Comparison of ENCODE assay signal across 8 cellular contexts in the genomic region with DNA sequence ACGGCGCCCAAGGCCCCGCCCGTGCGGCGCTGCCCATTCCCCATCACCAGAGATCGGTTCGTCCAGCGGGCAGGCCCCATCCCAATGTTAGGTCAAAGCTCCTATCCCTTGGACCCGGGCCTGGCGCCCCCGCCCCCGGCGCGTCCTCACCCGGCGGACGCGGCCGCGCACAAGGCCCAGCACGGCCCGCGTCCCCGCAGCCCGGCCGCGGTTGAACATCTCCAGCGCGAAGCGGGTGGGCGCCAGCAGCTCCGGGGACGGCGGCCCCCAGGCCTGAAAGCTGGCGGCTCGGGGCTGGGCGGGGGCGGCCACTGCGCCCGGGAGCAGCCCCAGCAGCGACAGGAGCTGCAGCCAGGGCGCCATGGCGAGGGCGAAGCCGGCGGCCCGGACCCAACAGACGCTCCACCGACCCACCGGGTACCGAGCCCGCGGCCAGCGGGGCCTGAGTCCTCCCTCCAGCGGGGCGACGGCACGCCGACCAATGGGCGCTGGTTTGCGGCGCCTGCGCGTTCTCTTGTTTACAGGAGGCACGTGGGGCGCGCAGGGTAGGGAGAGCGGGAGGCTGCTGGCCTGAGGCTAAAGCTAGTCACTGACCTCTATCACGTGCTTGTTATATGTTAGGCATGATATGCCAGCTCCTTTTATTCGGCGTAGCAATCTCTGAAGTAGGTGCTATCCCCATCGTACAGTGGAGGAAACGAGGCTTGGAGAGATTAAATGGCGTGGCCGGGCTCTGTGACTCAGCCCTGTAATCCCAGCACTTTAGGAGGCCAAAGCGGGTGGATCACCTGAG. TPM values are rescaled to one million over a fixed set of nuclear protein-coding genes. Genes with fewer than 3 reads are reported as not detected.
DNase-seq lines count a peak whose midpoint lies in the region; ATAC-seq and TF ChIP-seq lines count a peak whose summit lies in the region.

A gene (minus strand): TSS at position 483 of the 793 bp plus-strand sequence. CDS start 120 bp downstream, at position 363.

- no peaks in the 10 kb centered on the region for H3K9me3 ChIP-seq in left ventricle myocardium inferior (replicated peaks)

- ATAC-seq in sciatic nerve (peak; percentile 98), HG02610 (IDR thresholded peaks at IDR 0.05; ENCODE audit: unreplicated experiment) (no peak)

- H3K4me3 ChIP-seq in NB4 (ENCODE audit: low read depth, low read length), result no peak within 1 kb of the TSS
- peak within 1 kb of the TSS; percentile 82 for H3K4me3 ChIP-seq in left ventricle myocardium inferior

- DNase-seq in GDM1 (lab: John Stamatoyannopoulos, UW), result peak; percentile 18
- DNase-seq in NB4 (ENCODE audit: low read depth), result peak; percentile 51
- peak; percentile 46 for DNase-seq in T-helper 22 cell (ENCODE audit: low read depth)
- DNase-seq in left ventricle myocardium inferior, result peak; percentile 89
- peak; percentile 94 for DNase-seq in sciatic nerve (ENCODE audit: low spot score)
- no peak for DNase-seq in SW480 (ENCODE audit: low spot score)

- peaks cover 3% of the 10 kb centered on the region for H3K36me3 ChIP-seq in left ventricle myocardium inferior

- H3K4me1 ChIP-seq in left ventricle myocardium inferior, result peaks cover 17% of the 10 kb centered on the region

- intact Hi-C loops in left ventricle myocardium inferior (cut with micrococcal nuclease) (no loop called here), sciatic nerve (cut with DNase I) (no loop called here)

- no peak for TF ChIP-seq POLR2A in NB4 (IDR thresholded peaks at IDR 0.05; ENCODE audit: extremely low read depth, insufficient read length)

- H3K27me3 ChIP-seq in left ventricle myocardium inferior (ENCODE audit: low read depth), result no peaks in the 10 kb centered on the region

- TF ChIP-seq CTCF in NB4 (IDR thresholded peaks at IDR 0.05; ENCODE audit: low read depth, low read length) (no peak), left ventricle myocardium inferior (IDR thresholded peaks at IDR 0.05; ENCODE audit: borderline replicate concordance) (no peak)

- H3K27ac ChIP-seq in angular gyrus (ENCODE audit: low read depth, low read length) (peak within 1 kb of the TSS; percentile 94), left ventricle myocardium inferior (replicated peaks) (peak within 1 kb of the TSS; percentile 64)

RNA-seq across cellular contexts. Expression of the gene that starts here (rescaled TPM):
- total RNA-seq in left ventricle myocardium inferior (48.6 TPM), sciatic nerve (122 TPM)
